In the genomic region with DNA sequence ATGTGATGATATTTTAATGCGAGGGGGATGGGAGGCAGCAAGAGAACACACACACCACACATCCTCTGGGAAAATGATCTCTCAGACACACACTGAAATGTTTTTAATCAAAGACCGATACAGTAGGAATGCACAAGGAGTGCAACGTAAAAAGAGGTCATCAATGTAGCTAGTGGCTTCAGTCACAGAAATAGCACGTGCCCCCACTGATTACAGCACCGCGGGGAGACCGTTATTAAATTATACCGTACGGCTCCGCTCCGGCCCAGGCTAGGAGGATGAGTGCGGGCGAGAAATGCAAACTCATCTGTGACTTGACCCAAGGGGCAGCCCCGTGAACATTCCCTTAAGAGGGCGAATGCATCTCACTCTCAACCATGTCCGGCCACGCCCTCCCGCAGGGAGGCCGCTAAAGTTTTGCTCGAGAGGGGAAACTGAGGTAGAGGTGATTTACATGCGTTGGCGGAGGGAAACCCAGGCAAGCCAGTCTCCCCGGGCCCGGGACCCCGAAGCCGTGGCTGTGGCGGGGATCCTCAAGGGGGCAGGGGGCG, we compare ENCODE assay signal across 9 cellular contexts. TPM values are rescaled to one million over a fixed set of nuclear protein-coding genes. Genes with fewer than 3 reads are reported as not detected.
DNase-seq lines count a peak whose midpoint lies in the region; ATAC-seq, FAIRE-seq and TF ChIP-seq lines count a peak whose summit lies in the region.
"Had no signal": no experiment of that assay in that cellular context is flagged by ENCODE, and none has a peak within 500 bp of the region (broad histone marks: within the 10 kb centered on the region; RNA-seq: fewer than 3 reads in every experiment).

No MANE protein-coding gene starts in this region.

- no peak overlapping the region for H2BK20ac ChIP-seq in H1 (ENCODE audit: low read length)

- no peak overlapping the region for H4K91ac ChIP-seq in H1 (replicated peaks; ENCODE audit: insufficient read length, low read length)

- H3K27me3 ChIP-seq in H1 (replicated peaks in 1 of 4; ENCODE audit: control insufficient read depth in 3 of 4, extremely low read depth in 1 of 4, insufficient read depth in 3 of 4, low read length in 3 of 4) = no peaks in the 10 kb centered on the region

- H3K23me2 ChIP-seq in H1 (ENCODE audit: low read depth, low read length) = peaks cover 9% of the 10 kb centered on the region

- peak overlapping the region; percentile 79 to 90 for H3K4me2 ChIP-seq in H1 (ENCODE audit: insufficient read depth in 1 of 2, low read depth in 2 of 2, low read length in 2 of 2)

- POLR2A ChIA-PET in H1 (lab: Charles Lee; ENCODE audit: partially characterized antibody) = interaction anchor here (0.6 to 6.4 kb wide), 8 partner anchors 9 to 421 kb away, joined by 3 to 42 read pairs (median 4); a partner anchor contains a TSS

- 3% methylated on average over 27 of the region's 28 CpGs; no CpG with 5 or more reads in 1 of the 2 experiments for WGBS in H1 (ENCODE audit: extremely low coverage in 1 of 2, insufficient coverage in 1 of 2, insufficient read length in 1 of 2, insufficient replicate concordance in 2 of 2, low coverage in 1 of 2, low lambda C conversion rate in 2 of 2, missing lambda C conversion rate in 1 of 2), 2 experiments
- 0 to 1% methylated on average over 16 to 21 of the region's 28 CpGs for WGBS in mesodermal cell (ENCODE audit: insufficient coverage in 2 of 2), 2 experiments

- peaks cover 5% of the 10 kb centered on the region; the same call in 1 of the 2 replicates for H3K79me1 ChIP-seq in H1 (ENCODE audit: low read depth, low read length)

- no peak overlapping the region for H2BK15ac ChIP-seq in H1 (ENCODE audit: low read length)

- TF ChIP-seq POLR2A in H1 (IDR thresholded peaks at IDR 0.05; ENCODE audit: control extremely low read depth in 1 of 2, low read depth in 2 of 2, low read length in 2 of 2) = no peak

- H3K4me1 ChIP-seq in H1 (replicated peaks in 1 of 4; ENCODE audit: control insufficient read depth in 3 of 4, insufficient read depth in 4 of 4, low read length in 3 of 4) (peaks cover 0 to 8% (median 0%) of the 10 kb centered on the region in 4 experiments; a peak in 3 of 7 replicates), mesodermal cell (ENCODE audit: control insufficient read depth, insufficient read depth, low read length, poor library complexity, severe bottlenecking) (peaks cover 31% of the 10 kb centered on the region)

- peak overlapping the region; percentile 95 for H4K5ac ChIP-seq in H1 (ENCODE audit: insufficient read length, low read depth, low read length)

- ATAC-seq in GM19438 (IDR thresholded peaks at IDR 0.05; ENCODE audit: low read depth, unreplicated experiment) (peak; percentile 40), HG03520 (IDR thresholded peaks at IDR 0.05; ENCODE audit: unreplicated experiment) (peak; percentile 28)

- TF ChIP-seq EP300 in H1 (IDR thresholded peaks at IDR 0.05; ENCODE audit: borderline replicate concordance in 1 of 2, low read depth in 2 of 2, low read length in 2 of 2) = no peak

- no peak overlapping the region for H3K4ac ChIP-seq in H1 (replicated peaks; ENCODE audit: insufficient read length, low read depth, low read length)

- peak overlapping the region; percentile 18; the same call in 1 of the 2 replicates for H2BK5ac ChIP-seq in H1 (ENCODE audit: low read depth, low read length)

- H3K18ac ChIP-seq in H1 (ENCODE audit: extremely low read depth, low read length) = 0 out of 2 replicates have a peak overlapping the region, but pooled peaks have one; percentile 19

- H3K4me3 ChIP-seq in H1 (ENCODE audit: extremely low read depth in 1 of 4, insufficient read depth in 2 of 4, low read depth in 3 of 4, low read length in 4 of 4) (peak overlapping the region; percentile 76 to 95 (median 91)), mesodermal cell (ENCODE audit: extremely low read depth, insufficient read depth, low read length, poor library complexity, severe bottlenecking) (peak overlapping the region; percentile 94)

- no peak overlapping the region for H2AFZ ChIP-seq in H1 (ENCODE audit: low read length)

- H3K9me3 ChIP-seq in H1 (ENCODE audit: insufficient read depth in 2 of 2, low read depth in 1 of 2, low read length in 1 of 2) = no peaks in the 10 kb centered on the region
- H3K9me3 ChIP-seq in mesodermal cell (ENCODE audit: control insufficient read depth, low read length) = no peaks in the 10 kb centered on the region

- peaks cover 15 to 21% of the 10 kb centered on the region in 2 experiments for H4K20me1 ChIP-seq in H1 (replicated peaks in 1 of 2; ENCODE audit: control insufficient read depth in 1 of 2, insufficient read depth in 2 of 2, low read length in 2 of 2)

- CTCF ChIA-PET in H1 (lab: Charles Lee; ENCODE audit: partially characterized antibody) = interaction anchor here (2.7 kb wide), 1 partner anchor 10 kb away, joined by 8 read pairs; no protein-coding TSS in a partner anchor

- DNase-seq in COLO668 (lab: John Stamatoyannopoulos, UW; ENCODE audit: unreplicated experiment) = peak; percentile 58
- peak in 1 of 2 experiments; percentile 1 for DNase-seq in H1 (ENCODE audit: low read depth in 1 of 2, low spot score in 2 of 2)
- DNase-seq in stimulated activated CD8-positive, alpha-beta memory T cell treated with anti-CD3 and anti-CD28 coated beads, Interleukin-7, amount 100 ng/mL, for 24 hours (ENCODE audit: low read depth) = peak; percentile 23
- no peak for DNase-seq in HTR-8/SVneo (ENCODE audit: insufficient read length, low spot score)

- H3K23ac ChIP-seq in H1 (ENCODE audit: insufficient read length) = no peak overlapping the region

- H2BK120ac ChIP-seq in H1 (replicated peaks; ENCODE audit: low read depth, low read length) = no peak overlapping the region

- peak overlapping the region; percentile 99 for H4K8ac ChIP-seq in H1 (ENCODE audit: extremely low read depth, insufficient read depth, low read length)

- H2BK12ac ChIP-seq in H1 (ENCODE audit: low read depth, low read length) = no peak overlapping the region

- H3K27ac ChIP-seq in VCaP (peak overlapping the region; percentile 91), H1 (ENCODE audit: low read depth, low read length) (peak overlapping the region; percentile 94), mesodermal cell (ENCODE audit: low read depth, low read length, severe bottlenecking) (peak overlapping the region; percentile 93)

- FAIRE-seq in H1 (lab: Jason Lieb, UNC) = no peak
- FAIRE-seq in HTR-8/SVneo (lab: Jason Lieb, UNC) = no peak
- FAIRE-seq: colon had no signal

- H3K36me3 ChIP-seq in H1 (ENCODE audit: control insufficient read depth in 2 of 4, insufficient read depth in 4 of 4, low read length in 3 of 4) (peaks cover 0 to 5% (median 2%) of the 10 kb centered on the region in 4 experiments; a peak in 2 of 8 replicates), mesodermal cell (ENCODE audit: control insufficient read depth, insufficient read depth, low read length) (peaks cover 36% of the 10 kb centered on the region)

- peak overlapping the region; percentile 75 to 93 (median 84) for H3K9ac ChIP-seq in H1 (replicated peaks in 1 of 4; ENCODE audit: extremely low read depth in 1 of 4, low read depth in 3 of 4, low read length in 3 of 4)

- TF ChIP-seq RAD21 in H1 (IDR thresholded peaks at IDR 0.05 in 1 of 2, conservative IDR thresholded peaks at IDR 0.05 in 1 of 2; ENCODE audit: low read depth in 2 of 2, low read length in 2 of 2) = no peak

- peaks cover 45 to 87% of the 10 kb centered on the region in 2 experiments for H3K79me2 ChIP-seq in H1 (ENCODE audit: control insufficient read depth in 1 of 2, insufficient read depth in 2 of 2, low read length in 2 of 2)

- no peak for TF ChIP-seq CTCF in VCaP (conservative IDR thresholded peaks at IDR 0.05)
- TF ChIP-seq CTCF in H1 (IDR thresholded peaks at IDR 0.05; ENCODE audit: control extremely low read depth in 1 of 3, insufficient read depth in 1 of 3, low read depth in 1 of 3, low read length in 3 of 3) = no peak

- H2AK5ac ChIP-seq in H1 (ENCODE audit: low read depth, low read length) = no peak overlapping the region

- H3K14ac ChIP-seq in H1 (ENCODE audit: insufficient read length) = peak overlapping the region; percentile 13

- peak overlapping the region; percentile 42 for H3K56ac ChIP-seq in H1 (replicated peaks; ENCODE audit: insufficient read length, low read depth, low read length)

RNA-seq across cellular contexts. Expression of a gene that starts 0.6 kb away (rescaled TPM):
- total RNA-seq in H1 (2021; fragmentation: NEBNext Ultra II Directional; extraction: Animal tissue kit (Norgen Biotek cat#: 25700)) = 148 and 152 TPM in 2 replicates
- 139 and 168 TPM in 2 replicates for polyA plus RNA-seq in H1 (2011; rRNA removed)
- polyA plus RNA-seq in H1 (2011; cell fraction: cytosol; rRNA removed) = 98.3 TPM
- polyA plus RNA-seq in H1 (2011; cell fraction: nucleus; rRNA removed) = 689 TPM
- 141 to 220 TPM (median 170 TPM) in 4 replicates for polyA plus RNA-seq in H1 (2012, experiment 1 of 2)
- 34.1 TPM for polyA plus RNA-seq in H1 (2012, experiment 2 of 2)
- polyA plus RNA-seq in H1 (2013, experiment 1 of 2) = 59.5 TPM
- 42.7 TPM for polyA plus RNA-seq in H1 (2013, experiment 2 of 2)
- 298 and 335 TPM in 2 replicates for polyA minus RNA-seq in H1 (2011; rRNA and poly(A)+ RNA removed)
- 201 TPM for polyA minus RNA-seq in H1 (2011; cell fraction: cytosol; rRNA and poly(A)+ RNA removed)
- polyA minus RNA-seq in H1 (2011; cell fraction: nucleus; rRNA and poly(A)+ RNA removed) = 436 TPM
- polyA plus RNA-seq in mesodermal cell (2013, experiment 1 of 2) = 125 TPM
- polyA plus RNA-seq in mesodermal cell (2013, experiment 2 of 2) = 75.5 TPM

RNA-seq across cellular contexts. Expression of a gene that starts 41.8 kb away (rescaled TPM):
- 45.1 and 51.0 TPM in 2 replicates for total RNA-seq in H1 (2021; fragmentation: NEBNext Ultra II Directional; extraction: Animal tissue kit (Norgen Biotek cat#: 25700))
- polyA plus RNA-seq in H1 (2011; rRNA removed) = 53.5 and 95.9 TPM in 2 replicates
- polyA plus RNA-seq in H1 (2011; cell fraction: cytosol; rRNA removed) = 26.8 TPM
- 106 TPM for polyA plus RNA-seq in H1 (2011; cell fraction: nucleus; rRNA removed)
- 33.4 to 42.2 TPM (median 38.3 TPM) in 4 replicates for polyA plus RNA-seq in H1 (2012, experiment 1 of 2)
- polyA plus RNA-seq in H1 (2012, experiment 2 of 2) = 21.4 TPM
- 90.6 TPM for polyA plus RNA-seq in H1 (2013, experiment 1 of 2)
- polyA plus RNA-seq in H1 (2013, experiment 2 of 2) = 69.2 TPM
- 42.1 and 68.8 TPM in 2 replicates for polyA minus RNA-seq in H1 (2011; rRNA and poly(A)+ RNA removed)
- polyA minus RNA-seq in H1 (2011; cell fraction: cytosol; rRNA and poly(A)+ RNA removed) = 38.1 TPM
- 41.7 TPM for polyA minus RNA-seq in H1 (2011; cell fraction: nucleus; rRNA and poly(A)+ RNA removed)
- polyA plus RNA-seq in mesodermal cell (2013, experiment 1 of 2) = 56.0 TPM
- polyA plus RNA-seq in mesodermal cell (2013, experiment 2 of 2) = 50.4 TPM

RNA-seq across cellular contexts. Expression of a gene that starts 42.1 kb away (rescaled TPM):
- total RNA-seq in H1 (2021; fragmentation: NEBNext Ultra II Directional; extraction: Animal tissue kit (Norgen Biotek cat#: 25700)) = 54.5 and 64.3 TPM in 2 replicates
- polyA plus RNA-seq in H1 (2011; rRNA removed) = 36.9 and 38.4 TPM in 2 replicates
- 55.1 TPM for polyA plus RNA-seq in H1 (2011; cell fraction: cytosol; rRNA removed)
- 27.5 TPM for polyA plus RNA-seq in H1 (2011; cell fraction: nucleus; rRNA removed)
- 51.3 to 58.9 TPM (median 51.9 TPM) in 4 replicates for polyA plus RNA-seq in H1 (2012, experiment 1 of 2)
- polyA plus RNA-seq in H1 (2012, experiment 2 of 2) = 46.8 TPM
- polyA plus RNA-seq in H1 (2013, experiment 1 of 2) = 42.7 TPM
- polyA plus RNA-seq in H1 (2013, experiment 2 of 2) = 44.0 TPM
- 25.1 and 25.2 TPM in 2 replicates for polyA minus RNA-seq in H1 (2011; rRNA and poly(A)+ RNA removed)
- 18.6 TPM for polyA minus RNA-seq in H1 (2011; cell fraction: cytosol; rRNA and poly(A)+ RNA removed)
- 22.7 TPM for polyA minus RNA-seq in H1 (2011; cell fraction: nucleus; rRNA and poly(A)+ RNA removed)
- polyA plus RNA-seq in mesodermal cell (2013, experiment 1 of 2) = 23.6 TPM
- polyA plus RNA-seq in mesodermal cell (2013, experiment 2 of 2) = 19.8 TPM
